Comparison of ENCODE assay signal across 5 cellular contexts in the genomic region with DNA sequence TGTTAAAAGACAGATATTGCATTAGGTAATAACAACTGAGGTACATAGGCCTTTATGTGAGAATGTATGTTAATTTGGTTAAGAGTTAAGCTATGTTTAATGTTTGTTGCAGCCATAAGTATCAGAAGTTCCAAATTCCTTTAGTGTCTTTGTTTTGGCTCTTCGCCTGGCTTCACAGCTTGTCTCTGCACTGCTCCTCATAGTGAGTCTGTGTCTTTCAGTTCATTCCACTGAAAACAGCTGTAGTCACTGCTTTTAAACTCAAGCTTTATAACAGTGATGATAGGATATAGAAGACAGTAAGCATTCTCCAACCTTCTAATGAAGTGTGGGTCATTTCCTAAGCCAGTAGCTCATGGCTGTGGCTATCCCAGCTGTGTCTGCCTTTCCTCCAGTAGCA. TPM values are rescaled to one million over a fixed set of nuclear protein-coding genes. Genes with fewer than 3 reads are reported as not detected.
"Had no signal": no experiment of that assay in that cellular context is flagged by ENCODE, and none has a peak within 500 bp of the region (broad histone marks: within the 10 kb centered on the region; RNA-seq: fewer than 3 reads in every experiment).

No MANE protein-coding gene starts in this region.

RNA-seq across cellular contexts. Expression of gene GOLGA8O, which starts 47.5 kb away (rescaled TPM):
- total RNA-seq: lung microvascular endothelial cell, neural crest cell, progenitor cell of endocrine pancreas, right atrium auricular region, SK-MEL-5 had no signal
